In genomic region chr1:6148497-6149241, GRCh38 we compare ENCODE assay signal across 1 cellular context.
A peak's percentile ranks its signal among the peaks of the same experiment; 100 is the strongest.
TF ChIP-seq lines count a peak whose summit lies in the region.

No MANE protein-coding gene starts in this region.

TF ChIP-seq in HEK293, 187 proteins besides CTCF, POLR2A, EP300 and RAD21 (continued from another document and continues in another):
- TF ChIP-seq, protein P1, sequence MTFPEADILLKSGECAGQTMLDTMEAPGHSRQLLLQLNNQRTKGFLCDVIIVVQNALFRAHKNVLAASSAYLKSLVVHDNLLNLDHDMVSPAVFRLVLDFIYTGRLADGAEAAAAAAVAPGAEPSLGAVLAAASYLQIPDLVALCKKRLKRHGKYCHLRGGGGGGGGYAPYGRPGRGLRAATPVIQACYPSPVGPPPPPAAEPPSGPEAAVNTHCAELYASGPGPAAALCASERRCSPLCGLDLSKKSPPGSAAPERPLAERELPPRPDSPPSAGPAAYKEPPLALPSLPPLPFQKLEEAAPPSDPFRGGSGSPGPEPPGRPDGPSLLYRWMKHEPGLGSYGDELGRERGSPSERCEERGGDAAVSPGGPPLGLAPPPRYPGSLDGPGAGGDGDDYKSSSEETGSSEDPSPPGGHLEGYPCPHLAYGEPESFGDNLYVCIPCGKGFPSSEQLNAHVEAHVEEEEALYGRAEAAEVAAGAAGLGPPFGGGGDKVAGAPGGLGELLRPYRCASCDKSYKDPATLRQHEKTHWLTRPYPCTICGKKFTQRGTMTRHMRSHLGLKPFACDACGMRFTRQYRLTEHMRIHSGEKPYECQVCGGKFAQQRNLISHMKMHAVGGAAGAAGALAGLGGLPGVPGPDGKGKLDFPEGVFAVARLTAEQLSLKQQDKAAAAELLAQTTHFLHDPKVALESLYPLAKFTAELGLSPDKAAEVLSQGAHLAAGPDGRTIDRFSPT (tag by site-specific recombination; IDR thresholded peaks at IDR 0.05): no peak
- TF ChIP-seq ZFHX2 (tag by site-specific recombination; conservative IDR thresholded peaks at IDR 0.05) (peak; percentile 96), ZNF366 (tag by site-specific recombination; conservative IDR thresholded peaks at IDR 0.05) (no peak), ZIC2 (tag by site-specific recombination; IDR thresholded peaks at IDR 0.05) (peak; percentile 17; the same call in 1 of the 2 replicates), SALL2 (tag by site-specific recombination; IDR thresholded peaks at IDR 0.05; ENCODE audit: borderline replicate concordance) (no peak), GLIS2 (tag by site-specific recombination; IDR thresholded peaks at IDR 0.05) (peak; percentile 92), ZNF785 (tag by site-specific recombination; IDR thresholded peaks at IDR 0.05) (no peak), ZNF239 (tag by site-specific recombination; IDR thresholded peaks at IDR 0.05) (no peak), ZXDB (tag by site-specific recombination; IDR thresholded peaks at IDR 0.05) (no peak), KLF17 (tag by site-specific recombination; IDR thresholded peaks at IDR 0.05) (0 out of 2 replicates have a peak, but pooled peaks have one; percentile 40), ZEB2 (tag by site-specific recombination; IDR thresholded peaks at IDR 0.05) (peak; percentile 46; the same call in 1 of the 2 replicates), ZNF148 (tag by site-specific recombination; IDR thresholded peaks at IDR 0.05; ENCODE audit: borderline replicate concordance) (no peak), ZNF555 (tag by site-specific recombination; conservative IDR thresholded peaks at IDR 0.05) (no peak), ZNF621 (tag by site-specific recombination; IDR thresholded peaks at IDR 0.05) (no peak), BCL11B (tag by site-specific recombination; IDR thresholded peaks at IDR 0.05; ENCODE audit: low read depth) (no peak), PRDM1 (tag by site-specific recombination; IDR thresholded peaks at IDR 0.05) (no peak), GFI1B (tag by site-specific recombination; IDR thresholded peaks at IDR 0.05) (no peak), ZNF776 (tag by site-specific recombination; IDR thresholded peaks at IDR 0.05; ENCODE audit: borderline replicate concordance) (no peak), ZBTB20 (tag by site-specific recombination; IDR thresholded peaks at IDR 0.05) (no peak; the same call in 1 of the 2 replicates), ZNF341 (tag by site-specific recombination; IDR thresholded peaks at IDR 0.05; ENCODE audit: low read depth) (peak; percentile 67; the same call in 1 of the 2 replicates), IKZF3 (tag by site-specific recombination; IDR thresholded peaks at IDR 0.05) (no peak), ZNF335 (tag by site-specific recombination; conservative IDR thresholded peaks at IDR 0.05) (peak; percentile 31; the same call in 1 of the 2 replicates), ATF2 (tag by site-specific recombination; IDR thresholded peaks at IDR 0.05; ENCODE audit: low read depth) (no peak)
- TF ChIP-seq, protein P2, sequence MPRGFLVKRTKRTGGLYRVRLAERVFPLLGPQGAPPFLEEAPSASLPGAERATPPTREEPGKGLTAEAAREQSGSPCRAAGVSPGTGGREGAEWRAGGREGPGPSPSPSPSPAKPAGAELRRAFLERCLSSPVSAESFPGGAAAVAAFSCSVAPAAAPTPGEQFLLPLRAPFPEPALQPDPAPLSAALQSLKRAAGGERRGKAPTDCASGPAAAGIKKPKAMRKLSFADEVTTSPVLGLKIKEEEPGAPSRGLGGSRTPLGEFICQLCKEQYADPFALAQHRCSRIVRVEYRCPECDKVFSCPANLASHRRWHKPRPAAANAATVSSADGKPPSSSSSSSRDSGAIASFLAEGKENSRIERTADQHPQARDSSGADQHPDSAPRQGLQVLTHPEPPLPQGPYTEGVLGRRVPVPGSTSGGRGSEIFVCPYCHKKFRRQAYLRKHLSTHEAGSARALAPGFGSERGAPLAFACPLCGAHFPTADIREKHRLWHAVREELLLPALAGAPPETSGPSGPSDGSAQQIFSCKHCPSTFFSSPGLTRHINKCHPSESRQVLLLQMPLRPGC (tag by site-specific recombination; IDR thresholded peaks at IDR 0.05): no peak
- TF ChIP-seq, protein P3, sequence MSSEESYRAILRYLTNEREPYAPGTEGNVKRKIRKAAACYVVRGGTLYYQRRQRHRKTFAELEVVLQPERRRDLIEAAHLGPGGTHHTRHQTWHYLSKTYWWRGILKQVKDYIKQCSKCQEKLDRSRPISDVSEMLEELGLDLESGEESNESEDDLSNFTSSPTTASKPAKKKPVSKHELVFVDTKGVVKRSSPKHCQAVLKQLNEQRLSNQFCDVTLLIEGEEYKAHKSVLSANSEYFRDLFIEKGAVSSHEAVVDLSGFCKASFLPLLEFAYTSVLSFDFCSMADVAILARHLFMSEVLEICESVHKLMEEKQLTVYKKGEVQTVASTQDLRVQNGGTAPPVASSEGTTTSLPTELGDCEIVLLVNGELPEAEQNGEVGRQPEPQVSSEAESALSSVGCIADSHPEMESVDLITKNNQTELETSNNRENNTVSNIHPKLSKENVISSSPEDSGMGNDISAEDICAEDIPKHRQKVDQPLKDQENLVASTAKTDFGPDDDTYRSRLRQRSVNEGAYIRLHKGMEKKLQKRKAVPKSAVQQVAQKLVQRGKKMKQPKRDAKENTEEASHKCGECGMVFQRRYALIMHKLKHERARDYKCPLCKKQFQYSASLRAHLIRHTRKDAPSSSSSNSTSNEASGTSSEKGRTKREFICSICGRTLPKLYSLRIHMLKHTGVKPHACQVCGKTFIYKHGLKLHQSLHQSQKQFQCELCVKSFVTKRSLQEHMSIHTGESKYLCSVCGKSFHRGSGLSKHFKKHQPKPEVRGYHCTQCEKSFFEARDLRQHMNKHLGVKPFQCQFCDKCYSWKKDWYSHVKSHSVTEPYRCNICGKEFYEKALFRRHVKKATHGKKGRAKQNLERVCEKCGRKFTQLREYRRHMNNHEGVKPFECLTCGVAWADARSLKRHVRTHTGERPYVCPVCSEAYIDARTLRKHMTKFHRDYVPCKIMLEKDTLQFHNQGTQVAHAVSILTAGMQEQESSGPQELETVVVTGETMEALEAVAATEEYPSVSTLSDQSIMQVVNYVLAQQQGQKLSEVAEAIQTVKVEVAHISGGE (tag by site-specific recombination; conservative IDR thresholded peaks at IDR 0.05; ENCODE audit: low read depth): no peak
- TF ChIP-seq, protein P4, sequence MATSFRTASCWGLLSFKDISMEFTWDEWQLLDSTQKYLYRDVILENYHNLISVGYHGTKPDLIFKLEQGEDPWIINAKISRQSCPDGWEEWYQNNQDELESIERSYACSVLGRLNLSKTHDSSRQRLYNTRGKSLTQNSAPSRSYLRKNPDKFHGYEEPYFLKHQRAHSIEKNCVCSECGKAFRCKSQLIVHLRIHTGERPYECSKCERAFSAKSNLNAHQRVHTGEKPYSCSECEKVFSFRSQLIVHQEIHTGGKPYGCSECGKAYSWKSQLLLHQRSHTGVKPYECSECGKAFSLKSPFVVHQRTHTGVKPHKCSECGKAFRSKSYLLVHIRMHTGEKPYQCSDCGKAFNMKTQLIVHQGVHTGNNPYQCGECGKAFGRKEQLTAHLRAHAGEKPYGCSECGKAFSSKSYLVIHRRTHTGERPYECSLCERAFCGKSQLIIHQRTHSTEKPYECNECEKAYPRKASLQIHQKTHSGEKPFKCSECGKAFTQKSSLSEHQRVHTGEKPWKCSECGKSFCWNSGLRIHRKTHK (tag by site-specific recombination; IDR thresholded peaks at IDR 0.05): no peak
- TF ChIP-seq, protein P5, sequence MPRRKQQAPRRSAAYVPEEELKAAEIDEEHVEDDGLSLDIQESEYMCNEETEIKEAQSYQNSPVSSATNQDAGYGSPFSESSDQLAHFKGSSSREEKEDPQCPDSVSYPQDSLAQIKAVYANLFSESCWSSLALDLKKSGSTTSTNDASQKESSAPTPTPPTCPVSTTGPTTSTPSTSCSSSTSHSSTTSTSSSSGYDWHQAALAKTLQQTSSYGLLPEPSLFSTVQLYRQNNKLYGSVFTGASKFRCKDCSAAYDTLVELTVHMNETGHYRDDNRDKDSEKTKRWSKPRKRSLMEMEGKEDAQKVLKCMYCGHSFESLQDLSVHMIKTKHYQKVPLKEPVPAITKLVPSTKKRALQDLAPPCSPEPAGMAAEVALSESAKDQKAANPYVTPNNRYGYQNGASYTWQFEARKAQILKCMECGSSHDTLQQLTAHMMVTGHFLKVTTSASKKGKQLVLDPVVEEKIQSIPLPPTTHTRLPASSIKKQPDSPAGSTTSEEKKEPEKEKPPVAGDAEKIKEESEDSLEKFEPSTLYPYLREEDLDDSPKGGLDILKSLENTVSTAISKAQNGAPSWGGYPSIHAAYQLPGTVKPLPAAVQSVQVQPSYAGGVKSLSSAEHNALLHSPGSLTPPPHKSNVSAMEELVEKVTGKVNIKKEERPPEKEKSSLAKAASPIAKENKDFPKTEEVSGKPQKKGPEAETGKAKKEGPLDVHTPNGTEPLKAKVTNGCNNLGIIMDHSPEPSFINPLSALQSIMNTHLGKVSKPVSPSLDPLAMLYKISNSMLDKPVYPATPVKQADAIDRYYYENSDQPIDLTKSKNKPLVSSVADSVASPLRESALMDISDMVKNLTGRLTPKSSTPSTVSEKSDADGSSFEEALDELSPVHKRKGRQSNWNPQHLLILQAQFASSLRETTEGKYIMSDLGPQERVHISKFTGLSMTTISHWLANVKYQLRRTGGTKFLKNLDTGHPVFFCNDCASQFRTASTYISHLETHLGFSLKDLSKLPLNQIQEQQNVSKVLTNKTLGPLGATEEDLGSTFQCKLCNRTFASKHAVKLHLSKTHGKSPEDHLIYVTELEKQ (tag by site-specific recombination; IDR thresholded peaks at IDR 0.05; ENCODE audit: borderline replicate concordance): peak; percentile 11; the same call in 1 of the 2 replicates
- TF ChIP-seq, protein P6, sequence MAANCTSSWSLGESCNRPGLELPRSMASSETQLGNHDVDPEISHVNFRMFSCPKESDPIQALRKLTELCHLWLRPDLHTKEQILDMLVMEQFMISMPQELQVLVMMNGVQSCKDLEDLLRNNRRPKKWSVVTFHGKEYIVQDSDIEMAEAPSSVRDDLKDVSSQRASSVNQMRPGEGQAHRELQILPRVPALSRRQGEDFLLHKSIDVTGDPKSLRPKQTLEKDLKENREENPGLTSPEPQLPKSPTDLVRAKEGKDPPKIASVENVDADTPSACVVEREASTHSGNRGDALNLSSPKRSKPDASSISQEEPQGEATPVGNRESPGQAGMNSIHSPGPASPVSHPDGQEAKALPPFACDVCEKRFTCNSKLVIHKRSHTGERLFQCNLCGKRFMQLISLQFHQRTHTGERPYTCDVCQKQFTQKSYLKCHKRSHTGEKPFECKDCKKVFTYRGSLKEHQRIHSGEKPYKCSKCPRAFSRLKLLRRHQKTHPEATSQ (tag by site-specific recombination; IDR thresholded peaks at IDR 0.05): no peak
